Comparison of ENCODE assay signal across 8 cellular contexts in the genomic region with DNA sequence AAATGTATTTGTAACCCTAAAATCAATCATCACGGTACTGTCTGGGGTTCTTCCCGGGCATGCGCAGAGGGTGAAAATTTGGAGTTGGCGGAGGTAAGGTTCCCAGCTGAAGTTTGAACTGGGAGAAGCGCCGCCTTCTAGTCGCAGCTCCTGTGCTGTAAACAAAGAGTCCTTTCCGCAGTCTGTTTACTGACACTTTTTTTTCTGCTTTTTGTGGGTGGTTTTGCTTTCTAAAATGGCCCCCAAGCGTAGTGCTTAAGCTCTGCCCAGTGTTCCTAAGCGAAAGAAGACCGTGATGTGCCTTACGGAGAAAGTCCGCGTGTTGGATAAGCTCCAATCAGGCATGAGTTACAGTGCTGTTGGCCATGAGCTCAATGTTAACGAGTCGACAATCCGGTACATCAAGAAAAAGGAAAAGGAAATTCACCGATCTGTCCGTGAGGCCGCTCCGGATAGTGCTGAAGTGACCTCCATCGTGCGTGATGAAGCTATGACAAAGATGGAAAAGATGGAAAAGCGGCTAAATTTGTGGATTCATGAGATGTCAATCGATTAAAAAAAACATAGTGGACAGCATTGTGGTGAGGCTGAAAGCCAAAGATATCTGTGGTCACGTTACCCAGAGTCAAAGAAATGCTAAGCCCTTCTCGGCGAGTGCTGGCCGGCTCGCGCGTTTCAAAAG. TPM values are rescaled to one million over a fixed set of nuclear protein-coding genes. Genes with fewer than 3 reads are reported as not detected.
DNase-seq lines count a peak whose midpoint lies in the region; ATAC-seq and TF ChIP-seq lines count a peak whose summit lies in the region.

No MANE protein-coding gene starts in this region.

- H3K4me1 ChIP-seq in HUES64 (ENCODE audit: insufficient read depth, low read length) (no peaks in the 10 kb centered on the region), body of pancreas (peaks cover 25% of the 10 kb centered on the region)

- DNase-seq in SKM-1 (lab: John Stamatoyannopoulos, UW; ENCODE audit: unreplicated experiment): peak; percentile 84
- DNase-seq in SKM-1 treated with dmso at 0.1 percent for 144 hours (lab: John Stamatoyannopoulos, UW; ENCODE audit: unreplicated experiment): no peak
- peak; percentile 59 for DNase-seq in OCI-M2 (lab: John Stamatoyannopoulos, UW; ENCODE audit: unreplicated experiment)
- DNase-seq in body of pancreas: peak; percentile 77 to 91 (median 83)
- DNase-seq in sciatic nerve (ENCODE audit: low spot score): peak; percentile 74

- H3K4me3 ChIP-seq in HUES64 (ENCODE audit: low read length): peak overlapping the region; percentile 87
- H3K4me3 ChIP-seq in body of pancreas: peak overlapping the region; percentile 90 to 95
- H3K4me3 ChIP-seq in iPS-11a (ENCODE audit: low read depth, low read length): peak overlapping the region; percentile 98

- intact Hi-C loops in body of pancreas (cut with DNase I) (no loop called here), sciatic nerve (cut with DNase I) (no loop called here)

- H3K9me3 ChIP-seq in HUES64 (ENCODE audit: insufficient read depth, low read depth, low read length) (no peaks in the 10 kb centered on the region), body of pancreas (no peaks in the 10 kb centered on the region)

- H3K27ac ChIP-seq in HUES64 (ENCODE audit: low read depth, low read length) (peak overlapping the region; percentile 85), body of pancreas (peak overlapping the region; percentile 87 to 100 (median 95))

- H3K36me3 ChIP-seq in HUES64 (ENCODE audit: insufficient read depth, low read length) (0 out of 2 replicates have a peak, but pooled peaks cover 2% of the 10 kb centered on the region), body of pancreas (replicated peaks in 1 of 2; ENCODE audit: insufficient read depth in 1 of 2, low read depth in 2 of 2) (no peaks in the 10 kb centered on the region)

- H3K27me3 ChIP-seq in HUES64 (ENCODE audit: insufficient read depth, low read length) (no peaks in the 10 kb centered on the region), body of pancreas (no peaks in the 10 kb centered on the region)

- H3K9ac ChIP-seq in HUES64 (ENCODE audit: low read depth, low read length): peak overlapping the region; percentile 83

- WGBS in HUES64: 2% methylated on average over 32 of the region's 32 CpGs
- WGBS in body of pancreas, 2 donors: 1 to 2% methylated on average over 32 of the region's 32 CpGs

- ATAC-seq in GM21619 (IDR thresholded peaks at IDR 0.05; ENCODE audit: unreplicated experiment): peak; percentile 63
- ATAC-seq in body of pancreas: peak; percentile 79
- peak; percentile 84 for ATAC-seq in sciatic nerve

- TF ChIP-seq POLR2A in body of pancreas (IDR thresholded peaks at IDR 0.05): peak in 2 of 3 donors; percentile 40 to 57

- TF ChIP-seq CTCF in body of pancreas (IDR thresholded peaks at IDR 0.05): peak in 2 of 7 experiments; percentile 3 to 9

RNA-seq across cellular contexts. Expression of a gene that starts 0.6 kb away (rescaled TPM):
- 62.1 TPM for polyA plus RNA-seq in HUES64 (2013, experiment 1 of 2)
- polyA plus RNA-seq in HUES64 (2013, experiment 2 of 2): 84.1 TPM
- total RNA-seq in body of pancreas (10 to 100 TPM; 34.0 to 65.3 TPM), sciatic nerve (73.7 TPM)

RNA-seq across cellular contexts. Expression of a gene that starts 30.6 kb away (rescaled TPM):
- 20.4 TPM for polyA plus RNA-seq in HUES64 (2013, experiment 1 of 2)
- 27.3 TPM for polyA plus RNA-seq in HUES64 (2013, experiment 2 of 2)
- total RNA-seq in body of pancreas (10 to 100 TPM; 17.1 TPM), sciatic nerve (29.8 TPM)
